In genomic region chr13:94617389-94618000, GRCh38 we compare ENCODE assay signal across 8 cellular contexts. TPM values are rescaled to one million over a fixed set of nuclear protein-coding genes. Genes with fewer than 3 reads are reported as not detected.
DNase-seq lines count a peak whose midpoint lies in the region; ATAC-seq and TF ChIP-seq lines count a peak whose summit lies in the region.

No MANE protein-coding gene starts in this region.

- DNase-seq in SW480 (ENCODE audit: low spot score): peak; percentile 40
- no peak for DNase-seq in fibroblast of villous mesenchyme (ENCODE audit: low read depth)
- no peak for DNase-seq in sigmoid colon
- DNase-seq in HuH-7 (ENCODE audit: low spot score): no peak
- no peak for DNase-seq in ecto neural progenitor cell (ENCODE audit: low spot score)

- 69 to 70% methylated on average over 4 of the region's 4 CpGs for WGBS in sigmoid colon, 2 donors

- no peaks in the 10 kb centered on the region for H3K9me3 ChIP-seq in sigmoid colon

- intact Hi-C loops in sigmoid colon (cut with DNase I): loop anchor here (2.0 kb wide), 1 partner anchor 183 kb away; no protein-coding TSS in a partner anchor

- H3K27ac ChIP-seq in C4-2B: no peak overlapping the region
- H3K27ac ChIP-seq in sigmoid colon: no peak overlapping the region

- ATAC-seq in HG03469 (IDR thresholded peaks at IDR 0.05; ENCODE audit: unreplicated experiment): peak; percentile 41

- no peaks in the 10 kb centered on the region for H3K4me1 ChIP-seq in sigmoid colon

- TF ChIP-seq CTCF in C4-2B (conservative IDR thresholded peaks at IDR 0.05) (peak; percentile 69), GM12873 (IDR thresholded peaks at IDR 0.05; ENCODE audit: insufficient read depth, low read depth, low read length, missing control alignments) (peak; percentile 47), fibroblast of villous mesenchyme (IDR thresholded peaks at IDR 0.05; ENCODE audit: insufficient read depth, low read depth, low read length) (peak; percentile 55), sigmoid colon (IDR thresholded peaks at IDR 0.05) (peak; percentile 26 to 70 (median 50))

- no peaks in the 10 kb centered on the region for H3K27me3 ChIP-seq in sigmoid colon

- H3K4me3 ChIP-seq in fibroblast of villous mesenchyme (ENCODE audit: low read depth, low read length): no peak overlapping the region
- no peak overlapping the region for H3K4me3 ChIP-seq in sigmoid colon

- H3K36me3 ChIP-seq in sigmoid colon: peaks cover 0 to 23% (median 4%) of the 10 kb centered on the region in 4 donors

- TF ChIP-seq EP300 in sigmoid colon (IDR thresholded peaks at IDR 0.05): no peak

- no peak for TF ChIP-seq POLR2A in sigmoid colon (IDR thresholded peaks at IDR 0.05)

RNA-seq across cellular contexts. Expression of gene GPR180, which starts 15.8 kb away (rescaled TPM):
- total RNA-seq in fibroblast of villous mesenchyme (12.6 and 28.1 TPM in 2 replicates), sigmoid colon (1 to 10 TPM; 4.9 to 6.9 (median 6.4) TPM)
- 1 to 10 TPM in 2 of 3 donors, under 1 TPM in 1; 0.69 to 1.8 (median 1.2) TPM for polyA plus RNA-seq in sigmoid colon

RNA-seq across cellular contexts. Expression of gene TGDS, which starts 21.5 kb away (rescaled TPM):
- total RNA-seq in fibroblast of villous mesenchyme (16.8 and 23.7 TPM in 2 replicates), sigmoid colon (10 to 100 TPM in 2 of 4 donors, 1 to 10 TPM in 2; 5.5 to 13.2 (median 9.7) TPM)
- 10 to 100 TPM in 2 of 3 donors, 1 to 10 TPM in 1; 8.4 to 12.6 (median 10.9) TPM for polyA plus RNA-seq in sigmoid colon
